ENCODE assay signal across 22 cellular contexts in genomic region chr2:127597984-127598380, GRCh38. TPM values are rescaled to one million over a fixed set of nuclear protein-coding genes. Genes with fewer than 3 reads are reported as not detected.
A peak's percentile ranks its signal among the peaks of the same experiment; 100 is the strongest.
DNase-seq lines count a peak whose midpoint lies in the region; ATAC-seq and TF ChIP-seq lines count a peak whose summit lies in the region.
"Had no signal": no experiment of that assay in that cellular context is flagged by ENCODE, and none has a peak within 500 bp of the region (broad histone marks: within the 10 kb centered on the region; RNA-seq: fewer than 3 reads in every experiment).

No MANE protein-coding gene starts in this region.

- no peaks in the 10 kb centered on the region for H3K79me1 ChIP-seq in IMR-90 (ENCODE audit: low read depth in 1 of 2, low read length in 2 of 2)

- H3K4me3 ChIP-seq in IMR-90 (ENCODE audit: insufficient read depth, low read depth, low read length), result no peak overlapping the region
- no peak overlapping the region for H3K4me3 ChIP-seq in brain microvascular endothelial cell (ENCODE audit: low read depth, low read length)
- H3K4me3 ChIP-seq in osteoblast (ENCODE audit: insufficient read depth, low read length), result no peak overlapping the region
- H3K4me3 ChIP-seq: A549, dorsolateral prefrontal cortex, lung, neural progenitor cell, sigmoid colon, upper lobe of left lung had no signal

- CTCF ChIA-PET in activated CD4-positive, alpha-beta T cell treated with anti-CD3 and anti-CD28 coated beads for 36 hours (lab: Charles Lee), result no interaction called here
- CTCF ChIA-PET in IMR-90 (lab: Yijun Ruan, JAX), result no interaction called here

- no peaks in the 10 kb centered on the region for H3K4me1 Mint-ChIP-seq in activated CD4-positive, alpha-beta T cell treated with anti-CD3 and anti-CD28 coated beads for 36 hours
- H3K4me1 Mint-ChIP-seq: neural progenitor cell had no signal

- no peaks in the 10 kb centered on the region for H3K79me2 ChIP-seq in osteoblast (ENCODE audit: insufficient read depth, low read length)

- H4K91ac ChIP-seq in IMR-90 (ENCODE audit: insufficient read depth, low read depth, low read length), result no peak overlapping the region

- H3K36me3 ChIP-seq in IMR-90 (ENCODE audit: control insufficient read depth, insufficient read depth, low read length) (no peaks in the 10 kb centered on the region), brain microvascular endothelial cell (replicated peaks) (no peaks in the 10 kb centered on the region), osteoblast (ENCODE audit: insufficient read depth, low read length) (no peaks in the 10 kb centered on the region)
- H3K36me3 ChIP-seq: neural progenitor cell, sigmoid colon, upper lobe of left lung had no signal

- H3K27me3 ChIP-seq in IMR-90 (ENCODE audit: control insufficient read depth, insufficient read depth, low read length) (no peaks in the 10 kb centered on the region), brain microvascular endothelial cell (replicated peaks) (no peaks in the 10 kb centered on the region), osteoblast (ENCODE audit: insufficient read depth, low read length) (no peaks in the 10 kb centered on the region)
- H3K27me3 ChIP-seq: dorsolateral prefrontal cortex, neural progenitor cell, sigmoid colon, upper lobe of left lung had no signal

- H3K9me3 ChIP-seq in IMR-90 (ENCODE audit: control insufficient read depth, insufficient read depth, low read length) (peaks cover 10% of the 10 kb centered on the region), osteoblast (ENCODE audit: low read depth, low read length) (peaks cover 3% of the 10 kb centered on the region)
- H3K9me3 ChIP-seq: sigmoid colon had no signal

- H2AK9ac ChIP-seq in IMR-90 (replicated peaks; ENCODE audit: low read depth, low read length, poor library complexity), result no peak overlapping the region

- no peaks in the 10 kb centered on the region for H3K9me1 ChIP-seq in IMR-90 (ENCODE audit: insufficient read depth, low read length)

- H3K4me2 ChIP-seq in IMR-90 (ENCODE audit: low read depth, low read length) (no peak overlapping the region), osteoblast (ENCODE audit: insufficient read depth, low read length) (no peak overlapping the region)
- H3K4me2 ChIP-seq: A549, neural progenitor cell had no signal

- no peaks in the 10 kb centered on the region for H3K36me3 Mint-ChIP-seq in activated CD4-positive, alpha-beta T cell treated with anti-CD3 and anti-CD28 coated beads for 36 hours (ENCODE audit: low read depth)
- H3K36me3 Mint-ChIP-seq: CD8-positive, alpha-beta T cell had no signal

- peak overlapping the region; percentile 37 for H2BK5ac ChIP-seq in IMR-90 (ENCODE audit: low read depth, low read length, poor library complexity, severe bottlenecking)

- TF ChIP-seq CTCF in IMR-90 (conservative IDR thresholded peaks at IDR 0.05; ENCODE audit: low read depth, low read length) (no peak), brain microvascular endothelial cell (IDR thresholded peaks at IDR 0.05; ENCODE audit: low read depth, low read length, missing control alignments) (no peak), osteoblast (IDR thresholded peaks at IDR 0.05; ENCODE audit: extremely low read depth, low read depth, low read length) (no peak)

- dilution Hi-C loops in IMR-90 (cut with HindIII; ENCODE audit: low sequenced_read_pairs, unreplicated experiment), result no loop called here

- no peak overlapping the region for H3K14ac ChIP-seq in IMR-90 (replicated peaks; ENCODE audit: low read depth, low read length)

- H4K5ac ChIP-seq in IMR-90 (ENCODE audit: low read depth, low read length), result no peak overlapping the region

- H3K9ac ChIP-seq in IMR-90 (ENCODE audit: low read depth, low read length), result no peak overlapping the region
- H3K9ac ChIP-seq: neural progenitor cell had no signal

- H3K56ac ChIP-seq in IMR-90 (ENCODE audit: extremely low read depth, insufficient read depth, low read length), result no peak overlapping the region

- H2AK5ac ChIP-seq in IMR-90 (ENCODE audit: low read depth, low read length), result no peak overlapping the region

- H3K4me1 ChIP-seq in IMR-90 (ENCODE audit: control insufficient read depth, insufficient read depth, low read length), result peaks cover 2% of the 10 kb centered on the region; the same call in 1 of the 2 replicates
- peaks cover 7% of the 10 kb centered on the region for H3K4me1 ChIP-seq in osteoblast (ENCODE audit: insufficient read depth, low read length)
- H3K4me1 ChIP-seq: A549, neural progenitor cell, sigmoid colon, upper lobe of left lung had no signal

- H3K4ac ChIP-seq in IMR-90 (ENCODE audit: low read depth, low read length), result no peak overlapping the region

- no peak for TF ChIP-seq RAD21 in IMR-90 (IDR thresholded peaks at IDR 0.05; ENCODE audit: low read length)

- H3K9me3 Mint-ChIP-seq in activated CD4-positive, alpha-beta T cell treated with anti-CD3 and anti-CD28 coated beads for 36 hours (ENCODE audit: low read depth), result peaks cover 3% of the 10 kb centered on the region

- no peak overlapping the region for H3K4me3 Mint-ChIP-seq in activated CD4-positive, alpha-beta T cell treated with anti-CD3 and anti-CD28 coated beads for 36 hours
- H3K4me3 Mint-ChIP-seq: activated B cell treated with CpG ODN at 0.5 μM for 24 hours; CD8-positive, alpha-beta T cell; IgD-negative memory B cell; neural progenitor cell; stimulated activated naive B cell treated with anti-CD40 and anti-IgM and Interleukin-4, amounts not matched to agents 10 μg/mL and 1 μg/mL and 100 μg/mL, for 72 hours had no signal

- H2BK20ac ChIP-seq in IMR-90 (ENCODE audit: low read depth, low read length), result no peak overlapping the region; the same call in 1 of the 2 replicates

- no TSS peak for BruUV-seq in IMR-90 (replicated peaks; lab: Mats Ljungman, UMichigan)

- intact Hi-C loops in activated CD4-positive, alpha-beta T cell treated with anti-CD3 and anti-CD28 coated beads for 36 hours (cut with DNase I, micrococcal nuclease), result no loop called here
- intact Hi-C loops in IMR-90 (cut with micrococcal nuclease), result no loop called here

- no peak for TF ChIP-seq POLR2A in IMR-90 (IDR thresholded peaks at IDR 0.05; ENCODE audit: low read depth, low read length)

- no peak overlapping the region for H3K23ac ChIP-seq in IMR-90 (ENCODE audit: low read depth, low read length)

- no peak overlapping the region for H2AFZ ChIP-seq in IMR-90 (replicated peaks; ENCODE audit: low read length, poor library complexity)
- H2AFZ ChIP-seq in osteoblast (ENCODE audit: low read length), result peak overlapping the region; percentile 32
- H2AFZ ChIP-seq: neural progenitor cell had no signal

- no peak overlapping the region; the same call in 1 of the 2 replicates for H3K18ac ChIP-seq in IMR-90 (ENCODE audit: low read depth, low read length)

- no peak overlapping the region for H3K27ac Mint-ChIP-seq in activated CD4-positive, alpha-beta T cell treated with anti-CD3 and anti-CD28 coated beads for 36 hours
- H3K27ac Mint-ChIP-seq: activated B cell treated with CpG ODN at 0.5 μM for 24 hours; CD8-positive, alpha-beta T cell; IgD-negative memory B cell; neural progenitor cell; stimulated activated naive B cell treated with anti-CD40 and anti-IgM and Interleukin-4, amounts not matched to agents 10 μg/mL and 1 μg/mL and 100 μg/mL, for 72 hours had no signal

- in situ Hi-C loops in IMR-90 (cut with MboI; ENCODE audit: low sequenced_read_pairs), result no loop called here
- in situ Hi-C loops in brain microvascular endothelial cell (cut with HindIII; ENCODE audit: low pct_ligation_motif_present, low sequenced_read_pairs), result no loop called here

- H4K8ac ChIP-seq in IMR-90 (ENCODE audit: low read depth in 2 of 2, low read length in 2 of 2), result 0 out of 4 replicates have a peak overlapping the region, but pooled peaks of 1 of the 2 experiments have one; percentile 3

- no peak overlapping the region for H3K27ac ChIP-seq in IMR-90 (ENCODE audit: insufficient read depth, low read length)
- H3K27ac ChIP-seq in brain microvascular endothelial cell, result peak overlapping the region; percentile 67
- H3K27ac ChIP-seq in osteoblast (ENCODE audit: low read depth, low read length), result peak overlapping the region; percentile 72
- H3K27ac ChIP-seq: A549, dorsolateral prefrontal cortex, neural progenitor cell, sigmoid colon, upper lobe of left lung had no signal

- ATAC-seq in activated CD4-positive, alpha-beta T cell treated with anti-CD3 and anti-CD28 coated beads for 36 hours, result peak; percentile 49
- peak; percentile 48; the same call in 1 of the 2 replicates for ATAC-seq in IMR-90 (ENCODE audit: low read depth)
- ATAC-seq in HG02870 (IDR thresholded peaks at IDR 0.05; ENCODE audit: unreplicated experiment), result no peak
- ATAC-seq: A549; CD8-positive, alpha-beta T cell; stimulated activated naive B cell treated with anti-CD40 and anti-IgM and Interleukin-4, amounts not matched to agents 10 μg/mL and 1 μg/mL and 100 μg/mL, for 72 hours had no signal

- H4K20me1 ChIP-seq in IMR-90 (ENCODE audit: insufficient read depth, low read length) (no peaks in the 10 kb centered on the region), osteoblast (ENCODE audit: insufficient read depth, low read length) (no peaks in the 10 kb centered on the region)

- DNase-seq in activated CD4-positive, alpha-beta T cell treated with anti-CD3 and anti-CD28 coated beads for 36 hours, result peak; percentile 5
- DNase-seq in activated CD4-positive, alpha-beta T cell treated with anti-CD3 and anti-CD28 coated beads, Interleukin-2, amount 50 U/mL, for 4 hours, result no peak
- DNase-seq in IMR-90 (peak; percentile 61), brain microvascular endothelial cell (peak; percentile 64), osteoblast (ENCODE audit: insufficient read length, low spot score, missing footprints) (peak; percentile 85), SHP77 treated with DMSO at 0.1 percent for 48 hours (lab: John Stamatoyannopoulos, UW) (no peak), T1000 (lab: John Stamatoyannopoulos, UW) (no peak)
- DNase-seq: activated B cell treated with CpG ODN at 0.5 μM for 24 hours; foreskin melanocyte; NCI-H146; NCI-H446 treated with DMSO at 0.1 percent for 48 hours; OCI-M1; stimulated activated naive B cell treated with anti-CD40 and anti-IgM and Interleukin-4, amounts not matched to agents 10 μg/mL and 1 μg/mL and 100 μg/mL, for 72 hours had no signal

- H3K27me3 Mint-ChIP-seq in activated CD4-positive, alpha-beta T cell treated with anti-CD3 and anti-CD28 coated beads for 36 hours, result no peaks in the 10 kb centered on the region
- H3K27me3 Mint-ChIP-seq: activated B cell treated with CpG ODN at 0.5 μM for 24 hours; stimulated activated naive B cell treated with anti-CD40 and anti-IgM and Interleukin-4, amounts not matched to agents 10 μg/mL and 1 μg/mL and 100 μg/mL, for 72 hours had no signal

- peak overlapping the region; percentile 23 for H2BK120ac ChIP-seq in IMR-90 (ENCODE audit: low read depth, low read length)

- no peak overlapping the region for H2BK15ac ChIP-seq in IMR-90 (ENCODE audit: low read depth, low read length)

- POLR2A ChIA-PET in activated CD4-positive, alpha-beta T cell treated with anti-CD3 and anti-CD28 coated beads for 36 hours (lab: Charles Lee), result no interaction called here
- POLR2A ChIA-PET in IMR-90 (lab: Charles Lee; ENCODE audit: unreplicated experiment), result no interaction called here

- no CpG with 5 or more reads among the region's 4 CpGs for WGBS in IMR-90 (ENCODE audit: extremely low coverage in 2 of 2, insufficient read length in 1 of 2), 2 experiments

RNA-seq across cellular contexts. Expression of gene GPR17, which starts 48.0 kb away (rescaled TPM):
- total RNA-seq in activated CD4-positive, alpha-beta T cell treated with anti-CD3 and anti-CD28 coated beads for 36 hours, result not detected
- not detected in 2 replicates for total RNA-seq in IMR-90 (2012; rRNA removed)
- not detected in 2 replicates for polyA plus RNA-seq in IMR-90 (2012; rRNA removed)
- polyA plus RNA-seq in IMR-90 (2012; cell fraction: cytosol; rRNA removed), result not detected in 2 replicates
- polyA plus RNA-seq in IMR-90 (2012; cell fraction: nucleus; rRNA removed; ENCODE audit: low replicate concordance), result 0.04 TPM in 1 of 2 replicates, not detected in the other
- not detected in 2 replicates for total RNA-seq in osteoblast
- total RNA-seq: activated B cell treated with CpG ODN at 0.5 μM for 24 hours; CD8-positive, alpha-beta T cell had no signal
- polyA plus RNA-seq: A549, IgD-negative memory B cell had no signal

Comparison
In these comparisons a context has a peak if more than half of its experiments do, and no peak if none do; other contexts are left out.
1. DNase-seq: peak in activated CD4-positive, alpha-beta T cell treated with anti-CD3 and anti-CD28 coated beads for 36 hours (single experiment), IMR-90 (single experiment), brain microvascular endothelial cell (single experiment) and osteoblast (single experiment); none in activated CD4-positive, alpha-beta T cell treated with anti-CD3 and anti-CD28 coated beads, Interleukin-2, amount 50 U/mL, for 4 hours (0 of 2), SHP77 treated with DMSO at 0.1 percent for 48 hours (single experiment) and T1000 (single experiment).